8 cellular contexts compared by ENCODE assay signal in the genomic region with DNA sequence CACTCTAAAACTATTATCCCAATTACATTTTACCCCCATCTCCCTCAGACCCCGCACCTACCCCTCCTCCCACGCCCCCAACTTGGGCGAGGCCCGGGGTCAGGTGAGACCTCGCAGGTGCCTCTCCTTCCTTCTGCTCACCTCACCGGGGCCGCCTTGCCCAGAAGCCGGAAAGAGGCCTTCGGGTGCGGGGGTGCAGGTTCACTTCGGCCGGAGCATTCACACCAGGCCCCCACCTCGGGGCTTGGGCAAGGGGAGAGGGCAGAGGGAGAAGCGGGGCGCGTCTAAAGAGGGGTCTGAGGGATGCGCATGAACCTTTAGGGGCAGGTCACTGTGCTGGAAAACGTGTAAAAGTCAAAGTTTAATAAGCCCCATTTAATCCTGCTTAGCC. TPM values are rescaled to one million over a fixed set of nuclear protein-coding genes. Genes with fewer than 3 reads are reported as not detected.
DNase-seq lines count a peak whose midpoint lies in the region; ATAC-seq lines count a peak whose summit lies in the region.

No MANE protein-coding gene starts in this region.

- peaks cover 2% of the 10 kb centered on the region for H3K9me3 ChIP-seq in iPS-18c (ENCODE audit: control insufficient read depth, insufficient read depth, low read length)

- peaks cover 27% of the 10 kb centered on the region for H3K36me3 Mint-ChIP-seq in activated naive CD8-positive, alpha-beta T cell treated with anti-CD3 and anti-CD28 coated beads, Interleukin-2, amount 10 ng/mL, durations not matched to agents 7 days and 5 days
- peaks cover 36% of the 10 kb centered on the region for H3K36me3 Mint-ChIP-seq in stimulated activated effector memory CD8-positive, alpha-beta T cell treated with anti-CD3 and anti-CD28 coated beads, Interleukin-12 subunit alpha, Interleukin-12 subunit beta, amount 100 ng/mL, for 72 hours

- H3K4me1 Mint-ChIP-seq in activated naive CD8-positive, alpha-beta T cell treated with anti-CD3 and anti-CD28 coated beads, Interleukin-2, amount 10 ng/mL, durations not matched to agents 7 days and 5 days = peaks cover 17% of the 10 kb centered on the region
- peaks cover 21% of the 10 kb centered on the region for H3K4me1 Mint-ChIP-seq in stimulated activated effector memory CD8-positive, alpha-beta T cell treated with anti-CD3 and anti-CD28 coated beads, Interleukin-12 subunit alpha, Interleukin-12 subunit beta, amount 100 ng/mL, for 72 hours

- peak overlapping the region; percentile 71 for H3K4me3 ChIP-seq in iPS-18c (ENCODE audit: insufficient read depth, low read depth, low read length)

- peak overlapping the region; percentile 95 for H3K4me3 Mint-ChIP-seq in activated naive CD8-positive, alpha-beta T cell treated with anti-CD3 and anti-CD28 coated beads, Interleukin-2, amount 10 ng/mL, durations not matched to agents 7 days and 5 days
- H3K4me3 Mint-ChIP-seq in stimulated activated effector memory CD8-positive, alpha-beta T cell treated with anti-CD3 and anti-CD28 coated beads, Interleukin-12 subunit alpha, Interleukin-12 subunit beta, amount 100 ng/mL, for 72 hours = peak overlapping the region; percentile 96

- POLR2A ChIA-PET in activated naive CD8-positive, alpha-beta T cell treated with anti-CD3 and anti-CD28 coated beads, Interleukin-2, amount 10 ng/mL, durations not matched to agents 7 days and 5 days (lab: Charles Lee) = no interaction called here

- peaks cover 2% of the 10 kb centered on the region for H3K9me3 Mint-ChIP-seq in activated naive CD8-positive, alpha-beta T cell treated with anti-CD3 and anti-CD28 coated beads, Interleukin-2, amount 10 ng/mL, durations not matched to agents 7 days and 5 days
- no peaks in the 10 kb centered on the region for H3K9me3 Mint-ChIP-seq in stimulated activated effector memory CD8-positive, alpha-beta T cell treated with anti-CD3 and anti-CD28 coated beads, Interleukin-12 subunit alpha, Interleukin-12 subunit beta, amount 100 ng/mL, for 72 hours

- H3K27me3 Mint-ChIP-seq in activated naive CD8-positive, alpha-beta T cell treated with anti-CD3 and anti-CD28 coated beads, Interleukin-2, amount 10 ng/mL, durations not matched to agents 7 days and 5 days = no peaks in the 10 kb centered on the region

- H3K27ac Mint-ChIP-seq in activated naive CD8-positive, alpha-beta T cell treated with anti-CD3 and anti-CD28 coated beads, Interleukin-2, amount 10 ng/mL, durations not matched to agents 7 days and 5 days = peak overlapping the region; percentile 99
- H3K27ac Mint-ChIP-seq in stimulated activated effector memory CD8-positive, alpha-beta T cell treated with anti-CD3 and anti-CD28 coated beads, Interleukin-12 subunit alpha, Interleukin-12 subunit beta, amount 100 ng/mL, for 72 hours = peak overlapping the region; percentile 99

- peak; percentile 50 for DNase-seq in activated naive CD8-positive, alpha-beta T cell treated with anti-CD3 and anti-CD28 coated beads, Interleukin-2, amount 10 ng/mL, durations not matched to agents 7 days and 5 days
- DNase-seq in stimulated activated effector memory CD8-positive, alpha-beta T cell treated with anti-CD3 and anti-CD28 coated beads, Interleukin-12 subunit alpha, Interleukin-12 subunit beta, amount 100 ng/mL, for 72 hours (ENCODE audit: low spot score in 2 of 2) = no peak
- no peak for DNase-seq in cerebellar cortex (ENCODE audit: low spot score)
- DNase-seq in NCI-H2227 (lab: John Stamatoyannopoulos, UW; ENCODE audit: unreplicated experiment) = no peak

- ATAC-seq in GM18498 (IDR thresholded peaks at IDR 0.05; ENCODE audit: unreplicated experiment) (peak; percentile 36), HG03460 (IDR thresholded peaks at IDR 0.05; ENCODE audit: unreplicated experiment) (peak; percentile 42), HG03378 (IDR thresholded peaks at IDR 0.05; ENCODE audit: unreplicated experiment) (no peak)
- peak; percentile 16 for ATAC-seq in activated naive CD8-positive, alpha-beta T cell treated with anti-CD3 and anti-CD28 coated beads, Interleukin-2, amount 10 ng/mL, durations not matched to agents 7 days and 5 days (ENCODE audit: low read depth)
- ATAC-seq in stimulated activated effector memory CD8-positive, alpha-beta T cell treated with anti-CD3 and anti-CD28 coated beads, Interleukin-12 subunit alpha, Interleukin-12 subunit beta, amount 100 ng/mL, for 72 hours = peak; percentile 43

RNA-seq across cellular contexts. Expression of gene ZNF182, which starts 0.4 kb away (rescaled TPM):
- total RNA-seq in activated naive CD8-positive, alpha-beta T cell treated with anti-CD3 and anti-CD28 coated beads, Interleukin-2, amount 10 ng/mL, durations not matched to agents 7 days and 5 days = 10 to 100 TPM; 12.2 to 12.3 TPM

RNA-seq across cellular contexts. Expression of gene SPACA5, which starts 3.4 kb away (rescaled TPM):
- not detected for total RNA-seq in activated naive CD8-positive, alpha-beta T cell treated with anti-CD3 and anti-CD28 coated beads, Interleukin-2, amount 10 ng/mL, durations not matched to agents 7 days and 5 days
